ENCODE assay signal across 15 cellular contexts in the genomic region with DNA sequence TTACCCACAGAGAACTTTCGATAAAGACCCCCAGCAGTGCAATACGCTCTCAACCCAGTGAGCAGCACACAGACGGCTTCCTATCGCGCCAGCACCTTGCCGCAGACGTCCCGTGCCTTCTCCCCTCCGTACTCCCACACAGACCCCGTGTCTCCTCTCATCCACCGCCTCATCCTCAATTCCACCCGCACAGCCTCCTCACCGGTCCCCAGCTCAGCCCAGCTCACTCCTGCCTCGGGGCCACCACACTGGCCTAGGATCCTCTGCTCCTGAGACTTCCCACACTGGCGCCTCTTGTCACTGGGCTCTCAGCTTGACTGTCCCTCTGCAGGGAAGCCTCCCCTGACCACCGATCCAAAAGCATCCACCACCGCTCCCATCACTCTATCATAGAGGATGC. TPM values are rescaled to one million over a fixed set of nuclear protein-coding genes. Genes with fewer than 3 reads are reported as not detected.
DNase-seq lines count a peak whose midpoint lies in the region; ATAC-seq and TF ChIP-seq lines count a peak whose summit lies in the region.
"Had no signal": no experiment of that assay in that cellular context is flagged by ENCODE, and none has a peak within 500 bp of the region (broad histone marks: within the 10 kb centered on the region; RNA-seq: fewer than 3 reads in every experiment).

No MANE protein-coding gene starts in this region.

- H3K9ac ChIP-seq in muscle layer of colon (ENCODE audit: low read length), result no peak overlapping the region

- no peaks in the 10 kb centered on the region for H3K27me3 ChIP-seq in muscle layer of colon (ENCODE audit: control insufficient read depth in 1 of 2, insufficient read depth in 2 of 2, low read length in 2 of 2)
- H3K27me3 ChIP-seq in suprapubic skin, result no peaks in the 10 kb centered on the region
- H3K27me3 ChIP-seq: brain microvascular endothelial cell, pancreas had no signal

- H3K36me3 Mint-ChIP-seq in chondrocyte (ENCODE audit: low read depth), result peaks cover 15% of the 10 kb centered on the region

- peaks cover 62% of the 10 kb centered on the region for H3K4me1 Mint-ChIP-seq in chondrocyte (ENCODE audit: low read depth)

- WGBS in suprapubic skin, result 95% methylated on average over 17 of the region's 17 CpGs

- TF ChIP-seq POLR2A in suprapubic skin (IDR thresholded peaks at IDR 0.05), result no peak

- H3K4me3 ChIP-seq in muscle layer of colon (ENCODE audit: low read depth in 1 of 2, low read length in 2 of 2), result peak overlapping the region in 1 of 2 donors; percentile 41
- H3K4me3 ChIP-seq in suprapubic skin, result no peak overlapping the region
- H3K4me3 ChIP-seq: A549 had no signal

- no peak overlapping the region for H3K4me3 Mint-ChIP-seq in chondrocyte (ENCODE audit: unreplicated experiment)

- no peak for TF ChIP-seq EP300 in suprapubic skin (IDR thresholded peaks at IDR 0.05)

- TF ChIP-seq CTCF in chondrocyte (IDR thresholded peaks at IDR 0.05) (no peak), suprapubic skin (IDR thresholded peaks at IDR 0.05) (no peak)

- peak; percentile 39 for DNase-seq in activated effector memory CD4-positive, alpha-beta T cell treated with anti-CD3 and anti-CD28 coated beads, Interleukin-2, amount 50 U/mL, for 16 hours
- no peak for DNase-seq in activated effector memory CD4-positive, alpha-beta T cell treated with Interleukin-2 at 50 U/mL for 16 hours
- DNase-seq in chondrocyte (ENCODE audit: low spot score) (no peak), suprapubic skin (ENCODE audit: low spot score in 2 of 2) (no peak), NCI-H146 (lab: John Stamatoyannopoulos, UW) (no peak), hippocampal formation (lab: John Stamatoyannopoulos, UW) (no peak)
- DNase-seq: brain microvascular endothelial cell, DMS153, islet precursor cell, OCI-M1 had no signal

- no peak for ATAC-seq in HG02588 (IDR thresholded peaks at IDR 0.05; ENCODE audit: unreplicated experiment)
- ATAC-seq: A549, HCT116 had no signal

- H3K9me3 ChIP-seq in muscle layer of colon (ENCODE audit: low read length) (no peaks in the 10 kb centered on the region), suprapubic skin (no peaks in the 10 kb centered on the region)
- H3K9me3 ChIP-seq: A549, pancreas had no signal

- H3K27me3 Mint-ChIP-seq in chondrocyte (ENCODE audit: low read depth), result no peaks in the 10 kb centered on the region

- H3K4me1 ChIP-seq in muscle layer of colon (ENCODE audit: insufficient read depth, low read length) (peaks cover 58% of the 10 kb centered on the region), suprapubic skin (peaks cover 78% of the 10 kb centered on the region)

- H3K27ac Mint-ChIP-seq in chondrocyte (ENCODE audit: unreplicated experiment), result peak overlapping the region; percentile 99

- H3K27ac ChIP-seq in muscle layer of colon (ENCODE audit: low read depth, low read length) (peak overlapping the region; percentile 92), suprapubic skin (peak overlapping the region; percentile 90)
- H3K27ac ChIP-seq: A549 had no signal

- H3K36me3 ChIP-seq in muscle layer of colon (ENCODE audit: insufficient read depth, low read length), result peaks cover 32% of the 10 kb centered on the region
- H3K36me3 ChIP-seq in suprapubic skin, result peaks cover 26% of the 10 kb centered on the region

- H3K9me3 Mint-ChIP-seq in chondrocyte (ENCODE audit: low read depth), result no peaks in the 10 kb centered on the region

RNA-seq across cellular contexts. Expression of gene MLLT1, which starts 9.0 kb away (rescaled TPM):
- total RNA-seq in chondrocyte (57.7 to 61.2 TPM (median 60.9 TPM) in 3 replicates), suprapubic skin (10 to 100 TPM; 16.0 to 29.0 (median 22.7) TPM)
